In the genomic region with DNA sequence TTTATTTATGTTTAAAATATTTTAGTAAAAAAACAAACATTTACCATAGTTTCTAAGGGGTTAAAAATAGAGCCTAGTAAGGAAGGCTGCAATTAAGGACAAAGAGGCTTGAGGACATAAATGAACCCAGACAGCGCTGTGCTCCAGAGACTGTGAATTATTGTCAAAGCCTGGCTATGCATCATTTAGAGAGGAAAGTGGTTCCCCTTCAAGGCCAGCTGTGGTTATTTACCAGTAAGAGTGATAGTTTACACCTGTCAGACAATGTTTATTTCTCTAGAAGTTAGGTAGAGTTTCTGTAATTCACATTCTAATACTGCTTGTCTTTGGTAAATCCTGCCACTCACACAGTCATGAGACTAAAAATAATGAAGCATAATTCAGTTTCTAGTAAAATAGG, we compare ENCODE assay signal across 12 cellular contexts.
DNase-seq lines count a peak whose midpoint lies in the region; ATAC-seq and TF ChIP-seq lines count a peak whose summit lies in the region.
"Had no signal": no experiment of that assay in that cellular context is flagged by ENCODE, and none has a peak within 500 bp of the region (broad histone marks: within the 10 kb centered on the region; RNA-seq: fewer than 3 reads in every experiment).

No MANE protein-coding gene starts in this region.

- peaks cover 7% of the 10 kb centered on the region for H3K27me3 Mint-ChIP-seq in nephron progenitor cell (ENCODE audit: low read depth, poor library complexity)

- no peak overlapping the region for H3K27ac Mint-ChIP-seq in nephron progenitor cell
- H3K27ac Mint-ChIP-seq: IgD-negative memory B cell had no signal

- no peak for TF ChIP-seq CTCF in nephron progenitor cell (IDR thresholded peaks at IDR 0.05)

- DNase-seq in nephron progenitor cell, result peak; percentile 25
- no peak for DNase-seq in activated CD4-positive, alpha-beta T cell treated with anti-CD3 and anti-CD28 coated beads for 48 hours
- no peak for DNase-seq in LoVo (ENCODE audit: low spot score)
- DNase-seq in posterior cingulate gyrus, result no peak
- DNase-seq: foreskin melanocyte, GF-D8, mammary epithelial cell, spleen had no signal

- H3K36me3 Mint-ChIP-seq in nephron progenitor cell (ENCODE audit: low read depth), result no peaks in the 10 kb centered on the region
- H3K36me3 Mint-ChIP-seq: IgD-negative memory B cell had no signal

- intact Hi-C loops in posterior cingulate gyrus (cut with DNase I), result no loop called here

- H3K9me3 Mint-ChIP-seq in nephron progenitor cell, result no peaks in the 10 kb centered on the region
- H3K9me3 Mint-ChIP-seq: IgD-negative memory B cell had no signal

- peak; percentile 97 for ATAC-seq in GM19043 (IDR thresholded peaks at IDR 0.05; ENCODE audit: low read depth, unreplicated experiment)
- ATAC-seq in HG02623 (IDR thresholded peaks at IDR 0.05; ENCODE audit: unreplicated experiment), result peak; percentile 88
- peak; percentile 86 for ATAC-seq in HG03558 (IDR thresholded peaks at IDR 0.05; ENCODE audit: extremely low read depth, unreplicated experiment)

- no peak overlapping the region for H3K4me3 Mint-ChIP-seq in nephron progenitor cell
- H3K4me3 Mint-ChIP-seq: IgD-negative memory B cell had no signal

- H3K4me1 Mint-ChIP-seq in nephron progenitor cell, result peaks cover 38% of the 10 kb centered on the region
- H3K4me1 Mint-ChIP-seq: IgD-negative memory B cell had no signal
